Comparison of ENCODE assay signal across 1 cellular context in genomic region chr16:69858196-69859104, GRCh38.
TF ChIP-seq lines count a peak whose summit lies in the region.

No MANE protein-coding gene starts in this region.

TF ChIP-seq in A549, 52 proteins besides CTCF, POLR2A, EP300 and RAD21 (continued from another document):
- TF ChIP-seq HMGXB4 (CRISPR knock-in tag; IDR thresholded peaks at IDR 0.05; ENCODE audit: borderline replicate concordance) (no peak), E2F6 (IDR thresholded peaks at IDR 0.05; ENCODE audit: borderline replicate concordance, low read depth) (no peak), NPAS2 (CRISPR knock-in tag; IDR thresholded peaks at IDR 0.05; ENCODE audit: borderline replicate concordance) (no peak), ZC3H11A (IDR thresholded peaks at IDR 0.05) (no peak)
